Comparison of ENCODE assay signal across 8 cellular contexts in the genomic region with DNA sequence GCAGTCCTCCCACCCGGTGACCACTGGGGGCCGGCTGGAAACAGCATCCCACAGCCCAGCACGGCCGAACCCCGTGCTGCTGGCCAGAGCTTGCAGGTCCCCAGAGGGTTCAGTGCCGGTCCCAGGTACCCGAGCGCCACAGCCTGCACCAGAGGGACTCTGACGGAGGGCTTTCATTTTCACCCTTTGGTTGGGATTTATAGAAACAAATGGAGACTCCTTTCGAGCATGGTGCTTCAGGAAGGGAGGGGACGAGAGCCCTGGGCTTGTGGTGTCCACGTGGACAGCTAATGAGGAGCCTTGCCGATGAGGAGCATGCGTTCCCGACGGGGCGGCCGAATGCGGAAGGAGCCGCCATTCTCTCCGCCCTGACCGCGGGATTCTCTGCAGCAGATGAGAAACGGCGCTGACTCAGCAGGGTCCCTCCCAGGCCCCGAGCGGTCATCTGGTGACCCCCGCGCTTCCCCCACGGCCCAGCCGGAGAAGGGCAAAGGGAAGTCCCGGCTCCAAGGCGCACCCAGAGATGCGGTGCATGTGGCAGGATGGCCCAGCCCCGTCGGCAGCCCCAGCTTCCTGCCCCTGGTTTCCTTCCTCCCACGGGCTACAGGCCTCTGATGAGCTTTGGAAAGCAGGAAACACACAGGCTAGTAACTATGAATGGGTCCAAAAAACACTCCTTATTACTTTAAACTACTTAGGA. TPM values are rescaled to one million over a fixed set of nuclear protein-coding genes. Genes with fewer than 3 reads are reported as not detected.
A peak's percentile ranks its signal among the peaks of the same experiment; 100 is the strongest.
DNase-seq lines count a peak whose midpoint lies in the region; ATAC-seq, FAIRE-seq and TF ChIP-seq lines count a peak whose summit lies in the region.

No MANE protein-coding gene starts in this region.

- peak overlapping the region; percentile 93 for H3K27ac ChIP-seq in left ventricle myocardium inferior (replicated peaks)

- H3K36me3 ChIP-seq in NT2/D1 (ENCODE audit: insufficient read depth, insufficient read length, low read length) (peaks cover 73% of the 10 kb centered on the region), left ventricle myocardium inferior (peaks cover 49% of the 10 kb centered on the region)

- no peak overlapping the region for H3K4me3 ChIP-seq in NT2/D1 (ENCODE audit: insufficient read length, low read depth)
- peak overlapping the region; percentile 62 for H3K4me3 ChIP-seq in left ventricle myocardium inferior

- no peak for TF ChIP-seq CTCF in left ventricle myocardium inferior (IDR thresholded peaks at IDR 0.05; ENCODE audit: borderline replicate concordance)

- FAIRE-seq in H54 (lab: Jason Lieb, UNC), result no peak

- peak overlapping the region; percentile 64 for H3K9ac ChIP-seq in NT2/D1 (ENCODE audit: insufficient read length, low read depth)

- no peaks in the 10 kb centered on the region for H3K27me3 ChIP-seq in NT2/D1 (ENCODE audit: insufficient read depth, insufficient read length)
- no peaks in the 10 kb centered on the region for H3K27me3 ChIP-seq in left ventricle myocardium inferior (ENCODE audit: low read depth)

- peaks cover 16% of the 10 kb centered on the region for H3K4me1 ChIP-seq in NT2/D1 (ENCODE audit: insufficient read depth, insufficient read length)
- H3K4me1 ChIP-seq in left ventricle myocardium inferior, result peaks cover 44% of the 10 kb centered on the region

- no peak for TF ChIP-seq POLR2A in H54 (IDR thresholded peaks at IDR 0.05; ENCODE audit: low read depth, low read length)

- DNase-seq in C1 segment of cervical spinal cord (lab: John Stamatoyannopoulos, UW) (peak in 10 of 14 donors; percentile 23 to 78 (median 57)), NT2/D1 (ENCODE audit: low read depth, low spot score) (no peak), left ventricle myocardium inferior (peak; percentile 84), NCI-H1048 (lab: John Stamatoyannopoulos, UW) (no peak), H54 (ENCODE audit: insufficient read length, low spot score) (no peak)
- peak; percentile 29 for DNase-seq in activated gamma-delta T cell treated with anti-CD3 and anti-CD28 coated beads, Interleukin-2, amount 50 U/mL, for 16 hours (ENCODE audit: low read depth)
- DNase-seq in stimulated activated CD4-positive, alpha-beta T cell treated with anti-CD3 and anti-CD28 coated beads, Interleukin-1b, Interleukin-23, amount 100 ng/mL, for 24 hours (ENCODE audit: low read depth in 4 of 4, low spot score in 1 of 4), result peak in 3 of 4 experiments; percentile 35 to 60 (median 53)

- ATAC-seq in GM21529 (IDR thresholded peaks at IDR 0.05; ENCODE audit: unreplicated experiment), result no peak

- intact Hi-C loops in left ventricle myocardium inferior (cut with micrococcal nuclease), result no loop called here

- no peaks in the 10 kb centered on the region for H3K9me3 ChIP-seq in NT2/D1 (ENCODE audit: insufficient read depth, low read length)
- H3K9me3 ChIP-seq in left ventricle myocardium inferior (replicated peaks), result no peaks in the 10 kb centered on the region

RNA-seq across cellular contexts. Expression of a gene that starts 9.8 kb away (rescaled TPM):
- 50.1 TPM for total RNA-seq in left ventricle myocardium inferior

RNA-seq across cellular contexts. Expression of a gene that starts 46.2 kb away (rescaled TPM):
- total RNA-seq in left ventricle myocardium inferior, result 61.5 TPM

RNA-seq across cellular contexts. Expression of a gene that starts 46.5 kb away (rescaled TPM):
- total RNA-seq in left ventricle myocardium inferior, result 15.9 TPM

Comparison
In these comparisons a context has a peak if more than half of its experiments do, and no peak if none do; other contexts are left out.
1. DNase-seq: peak in C1 segment of cervical spinal cord (10 of 14), activated gamma-delta T cell treated with anti-CD3 and anti-CD28 coated beads, Interleukin-2, amount 50 U/mL, for 16 hours (single experiment), left ventricle myocardium inferior (single experiment) and stimulated activated CD4-positive, alpha-beta T cell treated with anti-CD3 and anti-CD28 coated beads, Interleukin-1b, Interleukin-23, amount 100 ng/mL, for 24 hours (3 of 4); none in NT2/D1 (single experiment), NCI-H1048 (single experiment) and H54 (single experiment).